In genomic region chr1:197907846-197908616, GRCh38 we compare ENCODE assay signal across 17 cellular contexts. TPM values are rescaled to one million over a fixed set of nuclear protein-coding genes. Genes with fewer than 3 reads are reported as not detected.
DNase-seq lines count a peak whose midpoint lies in the region; ATAC-seq, FAIRE-seq and TF ChIP-seq lines count a peak whose summit lies in the region.
"Had no signal": no experiment of that assay in that cellular context is flagged by ENCODE, and none has a peak within 500 bp of the region (broad histone marks: within the 10 kb centered on the region; RNA-seq: fewer than 3 reads in every experiment).

No MANE protein-coding gene starts in this region.

- H4K20me1 ChIP-seq in H1 (replicated peaks in 1 of 2; ENCODE audit: control insufficient read depth in 1 of 2, insufficient read depth in 2 of 2, low read length in 2 of 2), result peaks cover 11 to 17% of the 10 kb centered on the region in 2 experiments

- H3K4me1 ChIP-seq in H1 (replicated peaks in 1 of 4; ENCODE audit: control insufficient read depth in 3 of 4, insufficient read depth in 4 of 4, low read length in 3 of 4), result peaks cover 8 to 28% (median 15%) of the 10 kb centered on the region in 4 experiments

- no peak overlapping the region for H4K5ac ChIP-seq in H1 (ENCODE audit: insufficient read length, low read depth, low read length)

- H2AFZ ChIP-seq in H1 (ENCODE audit: low read length), result no peak overlapping the region
- H2AFZ ChIP-seq: GM23248 had no signal

- no peak for FAIRE-seq in H1 (lab: Jason Lieb, UNC)
- FAIRE-seq: A549, GM12878, GM18507 had no signal

- 6% methylated on average over 3 of the region's 3 CpGs; no CpG with 5 or more reads in 1 of the 2 experiments for WGBS in H1 (ENCODE audit: extremely low coverage in 1 of 2, insufficient coverage in 1 of 2, insufficient read length in 1 of 2, insufficient replicate concordance in 2 of 2, low coverage in 1 of 2, low lambda C conversion rate in 2 of 2, missing lambda C conversion rate in 1 of 2), 2 experiments

- no peaks in the 10 kb centered on the region for H3K36me3 Mint-ChIP-seq in activated naive CD8-positive, alpha-beta T cell
- H3K36me3 Mint-ChIP-seq in activated naive CD8-positive, alpha-beta T cell treated with anti-CD3 and anti-CD28 coated beads, Interleukin-2, amount 50 U/mL, for 24 hours (ENCODE audit: low read depth), result no peaks in the 10 kb centered on the region
- peaks cover 6% of the 10 kb centered on the region for H3K36me3 Mint-ChIP-seq in stimulated activated effector memory CD8-positive, alpha-beta T cell treated with anti-CD3 and anti-CD28 coated beads, Interleukin-12 subunit alpha, Interleukin-12 subunit beta, amount 100 ng/mL, for 72 hours
- H3K36me3 Mint-ChIP-seq in activated CD4-positive, alpha-beta memory T cell treated with anti-CD3 and anti-CD28 coated beads for 36 hours, result peaks cover 3% of the 10 kb centered on the region

- H3K14ac ChIP-seq in H1 (ENCODE audit: insufficient read length), result no peak overlapping the region

- H3K4me1 Mint-ChIP-seq in activated naive CD8-positive, alpha-beta T cell (ENCODE audit: low read depth), result peaks cover 46% of the 10 kb centered on the region
- peaks cover 46% of the 10 kb centered on the region for H3K4me1 Mint-ChIP-seq in activated naive CD8-positive, alpha-beta T cell treated with anti-CD3 and anti-CD28 coated beads, Interleukin-2, amount 50 U/mL, for 24 hours
- H3K4me1 Mint-ChIP-seq in stimulated activated effector memory CD8-positive, alpha-beta T cell treated with anti-CD3 and anti-CD28 coated beads, Interleukin-12 subunit alpha, Interleukin-12 subunit beta, amount 100 ng/mL, for 72 hours, result peaks cover 58% of the 10 kb centered on the region
- peaks cover 46% of the 10 kb centered on the region for H3K4me1 Mint-ChIP-seq in activated CD4-positive, alpha-beta memory T cell treated with anti-CD3 and anti-CD28 coated beads for 36 hours (ENCODE audit: low read depth)

- no peak for TF ChIP-seq CTCF in H1 (IDR thresholded peaks at IDR 0.05; ENCODE audit: control extremely low read depth in 1 of 3, insufficient read depth in 1 of 3, low read depth in 1 of 3, low read length in 3 of 3)

- H3K27ac Mint-ChIP-seq in activated naive CD8-positive, alpha-beta T cell, result no peak overlapping the region
- no peak overlapping the region for H3K27ac Mint-ChIP-seq in activated naive CD8-positive, alpha-beta T cell treated with anti-CD3 and anti-CD28 coated beads, Interleukin-2, amount 50 U/mL, for 24 hours
- no peak overlapping the region for H3K27ac Mint-ChIP-seq in stimulated activated effector memory CD8-positive, alpha-beta T cell treated with anti-CD3 and anti-CD28 coated beads, Interleukin-12 subunit alpha, Interleukin-12 subunit beta, amount 100 ng/mL, for 72 hours
- no peak overlapping the region for H3K27ac Mint-ChIP-seq in activated CD4-positive, alpha-beta memory T cell treated with anti-CD3 and anti-CD28 coated beads for 36 hours

- intact Hi-C loops in activated CD4-positive, alpha-beta memory T cell treated with anti-CD3 and anti-CD28 coated beads for 36 hours (cut with micrococcal nuclease), result loop anchor here (10.0 kb wide), 1 partner anchor 777 kb away; no protein-coding TSS in a partner anchor

- no peak overlapping the region for H2BK12ac ChIP-seq in H1 (ENCODE audit: low read depth, low read length)

- H2BK15ac ChIP-seq in H1 (ENCODE audit: low read length), result no peak overlapping the region

- no peak overlapping the region for H3K9ac ChIP-seq in H1 (replicated peaks in 1 of 4; ENCODE audit: extremely low read depth in 1 of 4, low read depth in 3 of 4, low read length in 3 of 4)
- H3K9ac ChIP-seq: BLaER1 treated with 17β-estradiol and CSF1 and Interleukin-3, amounts not matched to agents 10 nM and 100 nM; GM23248 had no signal

- TF ChIP-seq EP300 in H1 (IDR thresholded peaks at IDR 0.05; ENCODE audit: borderline replicate concordance in 1 of 2, low read depth in 2 of 2, low read length in 2 of 2), result no peak

- ATAC-seq in activated naive CD8-positive, alpha-beta T cell treated with anti-CD3 and anti-CD28 coated beads, Interleukin-2, amount 50 U/mL, for 24 hours, result no peak
- no peak for ATAC-seq in stimulated activated effector memory CD8-positive, alpha-beta T cell treated with anti-CD3 and anti-CD28 coated beads, Interleukin-12 subunit alpha, Interleukin-12 subunit beta, amount 100 ng/mL, for 72 hours
- no peak for ATAC-seq in HG03280 (IDR thresholded peaks at IDR 0.05; ENCODE audit: unreplicated experiment)
- ATAC-seq: A549, GM12878 had no signal

- no peak overlapping the region for H3K23ac ChIP-seq in H1 (ENCODE audit: insufficient read length)

- no peak overlapping the region for H4K91ac ChIP-seq in H1 (replicated peaks; ENCODE audit: insufficient read length, low read length)

- H3K36me3 ChIP-seq in H1 (ENCODE audit: control insufficient read depth in 2 of 4, insufficient read depth in 4 of 4, low read length in 3 of 4), result no peaks in the 10 kb centered on the region
- H3K36me3 ChIP-seq: BLaER1 treated with 17β-estradiol and CSF1 and Interleukin-3, amounts not matched to agents 10 nM and 100 nM had no signal

- H2AK5ac ChIP-seq in H1 (ENCODE audit: low read depth, low read length), result no peak overlapping the region

- no peak overlapping the region for H3K56ac ChIP-seq in H1 (replicated peaks; ENCODE audit: insufficient read length, low read depth, low read length)

- no peaks in the 10 kb centered on the region for H3K79me2 ChIP-seq in H1 (ENCODE audit: control insufficient read depth in 1 of 2, insufficient read depth in 2 of 2, low read length in 2 of 2)

- H3K4me3 ChIP-seq in H1 (ENCODE audit: extremely low read depth in 1 of 4, insufficient read depth in 2 of 4, low read depth in 3 of 4, low read length in 4 of 4), result no peak overlapping the region
- H3K4me3 ChIP-seq: A549; BLaER1 treated with 17β-estradiol and CSF1 and Interleukin-3, amounts not matched to agents 10 nM and 100 nM; GM12878; GM23248 had no signal

- no peak for TF ChIP-seq POLR2A in H1 (IDR thresholded peaks at IDR 0.05; ENCODE audit: control extremely low read depth in 1 of 2, low read depth in 2 of 2, low read length in 2 of 2)

- no peak overlapping the region for H3K27ac ChIP-seq in H1 (ENCODE audit: low read depth, low read length)
- H3K27ac ChIP-seq: A549; BLaER1 treated with 17β-estradiol and CSF1 and Interleukin-3, amounts not matched to agents 10 nM and 100 nM; GM23248 had no signal

- H3K4me2 ChIP-seq in H1 (ENCODE audit: insufficient read depth in 1 of 2, low read depth in 2 of 2, low read length in 2 of 2), result peak overlapping the region in 1 of 2 experiments; percentile 35; a peak in 1 of 4 replicates
- H3K4me2 ChIP-seq: A549 had no signal

- POLR2A ChIA-PET in H1 (lab: Charles Lee; ENCODE audit: partially characterized antibody), result interaction anchor here (3.7 kb wide), 1 partner anchor 10 kb away, joined by 15 read pairs; no protein-coding TSS in a partner anchor
- POLR2A ChIA-PET in activated CD4-positive, alpha-beta memory T cell treated with anti-CD3 and anti-CD28 coated beads for 36 hours (lab: Charles Lee), result no interaction called here

- H3K27me3 ChIP-seq in H1 (replicated peaks in 1 of 4; ENCODE audit: control insufficient read depth in 3 of 4, extremely low read depth in 1 of 4, insufficient read depth in 3 of 4, low read length in 3 of 4), result peaks cover 84 to 100% (median 94%) of the 10 kb centered on the region in 4 experiments

- H3K4ac ChIP-seq in H1 (replicated peaks; ENCODE audit: insufficient read length, low read depth, low read length), result no peak overlapping the region

- no peak for TF ChIP-seq RAD21 in H1 (IDR thresholded peaks at IDR 0.05 in 1 of 2, conservative IDR thresholded peaks at IDR 0.05 in 1 of 2; ENCODE audit: low read depth in 2 of 2, low read length in 2 of 2)

- H4K8ac ChIP-seq in H1 (ENCODE audit: extremely low read depth, insufficient read depth, low read length), result no peak overlapping the region

- peak overlapping the region; percentile 32 for H3K4me3 Mint-ChIP-seq in activated naive CD8-positive, alpha-beta T cell
- H3K4me3 Mint-ChIP-seq in activated naive CD8-positive, alpha-beta T cell treated with anti-CD3 and anti-CD28 coated beads, Interleukin-2, amount 50 U/mL, for 24 hours, result no peak overlapping the region
- H3K4me3 Mint-ChIP-seq in stimulated activated effector memory CD8-positive, alpha-beta T cell treated with anti-CD3 and anti-CD28 coated beads, Interleukin-12 subunit alpha, Interleukin-12 subunit beta, amount 100 ng/mL, for 72 hours, result peak overlapping the region; percentile 85
- no peak overlapping the region for H3K4me3 Mint-ChIP-seq in activated CD4-positive, alpha-beta memory T cell treated with anti-CD3 and anti-CD28 coated beads for 36 hours

- no peak overlapping the region for H3K18ac ChIP-seq in H1 (ENCODE audit: extremely low read depth, low read length)

- peaks cover 2% of the 10 kb centered on the region; the same call in 1 of the 2 replicates for H3K23me2 ChIP-seq in H1 (ENCODE audit: low read depth, low read length)

- H3K27me3 Mint-ChIP-seq in activated naive CD8-positive, alpha-beta T cell, result peaks cover 66% of the 10 kb centered on the region
- peaks cover 95% of the 10 kb centered on the region for H3K27me3 Mint-ChIP-seq in activated naive CD8-positive, alpha-beta T cell treated with anti-CD3 and anti-CD28 coated beads, Interleukin-2, amount 50 U/mL, for 24 hours
- peaks cover 88% of the 10 kb centered on the region for H3K27me3 Mint-ChIP-seq in activated CD4-positive, alpha-beta memory T cell treated with anti-CD3 and anti-CD28 coated beads for 36 hours

- no peaks in the 10 kb centered on the region for H3K79me1 ChIP-seq in H1 (ENCODE audit: low read depth, low read length)

- H3K9me3 Mint-ChIP-seq in activated naive CD8-positive, alpha-beta T cell (ENCODE audit: low read depth), result no peaks in the 10 kb centered on the region
- H3K9me3 Mint-ChIP-seq in activated naive CD8-positive, alpha-beta T cell treated with anti-CD3 and anti-CD28 coated beads, Interleukin-2, amount 50 U/mL, for 24 hours, result no peaks in the 10 kb centered on the region
- no peaks in the 10 kb centered on the region for H3K9me3 Mint-ChIP-seq in stimulated activated effector memory CD8-positive, alpha-beta T cell treated with anti-CD3 and anti-CD28 coated beads, Interleukin-12 subunit alpha, Interleukin-12 subunit beta, amount 100 ng/mL, for 72 hours
- no peaks in the 10 kb centered on the region for H3K9me3 Mint-ChIP-seq in activated CD4-positive, alpha-beta memory T cell treated with anti-CD3 and anti-CD28 coated beads for 36 hours

- H2BK20ac ChIP-seq in H1 (ENCODE audit: low read length), result no peak overlapping the region

- no peaks in the 10 kb centered on the region for H3K9me3 ChIP-seq in H1 (ENCODE audit: insufficient read depth in 2 of 2, low read depth in 1 of 2, low read length in 1 of 2)
- H3K9me3 ChIP-seq: A549 had no signal

- no peak overlapping the region for H2BK5ac ChIP-seq in H1 (ENCODE audit: low read depth, low read length)

- CTCF ChIA-PET in H1 (lab: Charles Lee; ENCODE audit: partially characterized antibody), result interaction anchor here (0.6 to 7.0 kb wide), 11 partner anchors 8 to 388 kb away, joined by 3 to 112 read pairs (median 3); partner anchors contain the start of gene LHX9
- CTCF ChIA-PET in activated CD4-positive, alpha-beta memory T cell treated with anti-CD3 and anti-CD28 coated beads for 36 hours (lab: Charles Lee), result interaction anchor here (0.9 to 1.6 kb wide), 7 partner anchors 8 to 389 kb away, joined by 3 to 12 read pairs (median 5); partner anchors contain the start of gene LHX9

- no peak overlapping the region for H2BK120ac ChIP-seq in H1 (replicated peaks; ENCODE audit: low read depth, low read length)

- no peak for DNase-seq in activated naive CD8-positive, alpha-beta T cell treated with anti-CD3 and anti-CD28 coated beads, Interleukin-2, amount 50 U/mL, for 24 hours
- peak; percentile 23 for DNase-seq in NCI-H69 (lab: John Stamatoyannopoulos, UW)
- no peak for DNase-seq in H1 (ENCODE audit: low read depth in 1 of 2, low spot score in 2 of 2)
- DNase-seq in stimulated activated effector memory CD8-positive, alpha-beta T cell treated with anti-CD3 and anti-CD28 coated beads, Interleukin-12 subunit alpha, Interleukin-12 subunit beta, amount 100 ng/mL, for 72 hours (ENCODE audit: low spot score in 2 of 2), result no peak
- no peak for DNase-seq in NCI-H446 treated with DMSO at 0.1 percent for 48 hours (lab: John Stamatoyannopoulos, UW)
- no peak for DNase-seq in activated CD4-positive, alpha-beta memory T cell treated with anti-CD3 and anti-CD28 coated beads for 36 hours
- DNase-seq: GM23248, Karpas-422, NCI-H187, NCI-H345, RPMI8226 had no signal

RNA-seq across cellular contexts. Expression of gene C1orf53, which starts 5.6 kb away (rescaled TPM):
- 0.56 and 0.80 TPM in 2 replicates for total RNA-seq in H1 (2021; fragmentation: NEBNext Ultra II Directional; extraction: Animal tissue kit (Norgen Biotek cat#: 25700))
- polyA plus RNA-seq in H1 (2011; rRNA removed), result 1.3 and 1.8 TPM in 2 replicates
- 1.2 TPM for polyA plus RNA-seq in H1 (2011; cell fraction: cytosol; rRNA removed)
- polyA plus RNA-seq in H1 (2011; cell fraction: nucleus; rRNA removed), result 0.91 TPM
- 0.92 to 1.1 TPM (median 0.95 TPM) in 3 of 4 replicates, not detected in the other for polyA plus RNA-seq in H1 (2012, experiment 1 of 2)
- 2.7 TPM for polyA plus RNA-seq in H1 (2012, experiment 2 of 2)
- polyA plus RNA-seq in H1 (2013, experiment 1 of 2), result 1.8 TPM
- 1.4 TPM for polyA plus RNA-seq in H1 (2013, experiment 2 of 2)
- 0.63 TPM in 1 of 2 replicates, not detected in the other for polyA minus RNA-seq in H1 (2011; rRNA and poly(A)+ RNA removed)
- not detected for polyA minus RNA-seq in H1 (2011; cell fraction: cytosol; rRNA and poly(A)+ RNA removed)
- polyA minus RNA-seq in H1 (2011; cell fraction: nucleus; rRNA and poly(A)+ RNA removed), result not detected
- under 1 TPM; 0.40 to 0.58 TPM for total RNA-seq in activated CD4-positive, alpha-beta memory T cell treated with anti-CD3 and anti-CD28 coated beads for 36 hours

RNA-seq across cellular contexts. Expression of gene LHX9, which starts 9.1 kb away (rescaled TPM):
- not detected in 2 replicates for total RNA-seq in H1 (2021; fragmentation: NEBNext Ultra II Directional; extraction: Animal tissue kit (Norgen Biotek cat#: 25700))
- polyA plus RNA-seq in H1 (2011; rRNA removed), result not detected in 2 replicates
- not detected for polyA plus RNA-seq in H1 (2011; cell fraction: cytosol; rRNA removed)
- polyA plus RNA-seq in H1 (2011; cell fraction: nucleus; rRNA removed), result not detected
- not detected in 4 replicates for polyA plus RNA-seq in H1 (2012, experiment 1 of 2)
- not detected for polyA plus RNA-seq in H1 (2012, experiment 2 of 2)
- under 0.01 TPM for polyA plus RNA-seq in H1 (2013, experiment 1 of 2)
- polyA plus RNA-seq in H1 (2013, experiment 2 of 2), result 0.02 TPM
- polyA minus RNA-seq in H1 (2011; rRNA and poly(A)+ RNA removed), result not detected in 2 replicates
- polyA minus RNA-seq in H1 (2011; cell fraction: cytosol; rRNA and poly(A)+ RNA removed), result not detected
- not detected for polyA minus RNA-seq in H1 (2011; cell fraction: nucleus; rRNA and poly(A)+ RNA removed)
- total RNA-seq in activated CD4-positive, alpha-beta memory T cell treated with anti-CD3 and anti-CD28 coated beads for 36 hours, result not detected
- total RNA-seq: GM12878 had no signal
- polyA plus RNA-seq: GM12878 had no signal

Comparison
In these comparisons a context has a peak if more than half of its experiments do, and no peak if none do; other contexts are left out.
1. H3K4me3 Mint-ChIP-seq: peak in activated naive CD8-positive, alpha-beta T cell (single experiment) and stimulated activated effector memory CD8-positive, alpha-beta T cell treated with anti-CD3 and anti-CD28 coated beads, Interleukin-12 subunit alpha, Interleukin-12 subunit beta, amount 100 ng/mL, for 72 hours (single experiment); none in activated naive CD8-positive, alpha-beta T cell treated with anti-CD3 and anti-CD28 coated beads, Interleukin-2, amount 50 U/mL, for 24 hours (single experiment) and activated CD4-positive, alpha-beta memory T cell treated with anti-CD3 and anti-CD28 coated beads for 36 hours (single experiment).